1 cellular context compared by ENCODE assay signal in the genomic region with DNA sequence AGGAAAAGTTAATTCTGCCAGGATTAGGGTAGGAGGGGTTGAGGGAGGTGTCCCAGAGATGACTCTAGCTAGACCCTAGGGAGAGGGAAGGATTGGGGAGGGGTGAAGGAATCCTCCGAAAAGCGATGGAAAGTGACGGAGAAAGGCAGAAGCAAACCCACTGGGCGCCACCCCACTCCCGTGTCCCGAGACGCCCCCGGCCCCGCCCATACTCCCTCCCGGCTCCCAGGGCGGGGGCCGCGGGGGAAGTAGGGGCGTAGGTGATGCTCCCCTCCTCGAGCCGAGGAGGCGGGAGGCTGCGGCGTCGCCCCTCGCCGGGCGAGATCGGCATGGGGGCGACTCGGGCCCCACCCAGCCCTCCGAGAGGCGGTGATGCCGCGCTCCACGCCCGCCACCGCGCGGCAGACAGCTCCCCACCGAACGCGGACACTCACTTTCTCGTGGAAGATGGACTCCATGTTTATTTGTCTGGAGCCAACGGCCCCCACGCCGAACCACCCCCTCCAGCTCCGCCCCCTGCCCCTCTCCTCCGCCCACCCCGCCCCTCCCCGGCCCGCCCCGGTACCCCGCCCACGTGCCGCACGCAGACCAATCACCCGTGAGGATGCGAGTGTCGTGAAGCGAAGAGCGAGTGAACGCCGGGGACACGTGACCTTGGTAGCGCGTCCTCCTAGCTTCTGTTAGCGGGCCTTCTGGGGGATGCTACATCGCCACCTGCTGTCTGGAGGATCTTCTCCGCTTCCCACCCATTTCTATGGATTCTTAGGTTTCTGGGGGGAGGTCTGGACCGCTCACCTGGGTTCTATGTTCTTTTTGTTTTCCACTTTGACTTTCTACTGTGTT.
TF ChIP-seq lines count a peak whose summit lies in the region.

A gene (minus strand): TSS at position 488 of the 843 bp plus-strand sequence. CDS start 30 bp downstream, at position 458.

TF ChIP-seq in H1, 55 proteins besides CTCF, POLR2A, EP300 and RAD21:
- TF ChIP-seq PHF8 (conservative IDR thresholded peaks at IDR 0.05; ENCODE audit: low read depth, low read length) (peak; percentile 94), KDM4A (IDR thresholded peaks at IDR 0.05; ENCODE audit: low read depth, low read length, severe bottlenecking) (peak; percentile 90), NANOG (IDR thresholded peaks at IDR 0.05; ENCODE audit: insufficient read depth, low read depth, low read length, poor library complexity, severe bottlenecking) (no peak), SIN3A (conservative IDR thresholded peaks at IDR 0.05 in 1 of 2, IDR thresholded peaks at IDR 0.05 in 1 of 2; ENCODE audit: low read depth in 1 of 2, low read length in 2 of 2) (no peak; a peak in 1 of 4 replicates), SIRT6 (IDR thresholded peaks at IDR 0.05; ENCODE audit: low read length) (no peak), SP1 (IDR thresholded peaks at IDR 0.05; ENCODE audit: low read depth, low read length) (peak; percentile 70; the same call in 1 of the 2 replicates), ASH2L (IDR thresholded peaks at IDR 0.05; ENCODE audit: low read length) (peak; percentile 95), ZNF274 (IDR thresholded peaks at IDR 0.05; ENCODE audit: borderline replicate concordance, extremely low read depth, low read length) (no peak), HDAC6 (IDR thresholded peaks at IDR 0.05; ENCODE audit: low read depth, low read length) (no peak), SP2 (IDR thresholded peaks at IDR 0.05; ENCODE audit: low read length) (peak; percentile 58; the same call in 1 of the 2 replicates), BACH1 (IDR thresholded peaks at IDR 0.05; ENCODE audit: low read length) (0 out of 2 replicates have a peak, but pooled peaks have one; percentile 29), HDAC2 (IDR thresholded peaks at IDR 0.05; ENCODE audit: borderline replicate concordance in 1 of 2, low read depth in 2 of 2, low read length in 2 of 2) (no peak), FOSL1 (IDR thresholded peaks at IDR 0.05; ENCODE audit: insufficient read depth, low read depth, low read length) (no peak), BCL11A (IDR thresholded peaks at IDR 0.05; ENCODE audit: low read depth in 2 of 2, low read length in 2 of 2) (no peak), EGR1 (IDR thresholded peaks at IDR 0.05; ENCODE audit: borderline replicate concordance, low read depth, low read length) (peak; percentile 33; the same call in 1 of the 2 replicates), TAF1 (IDR thresholded peaks at IDR 0.05; ENCODE audit: low read depth, low read length) (peak; percentile 47), MAFK (IDR thresholded peaks at IDR 0.05; ENCODE audit: low read depth, low read length) (no peak), POLR2AphosphoS5 (IDR thresholded peaks at IDR 0.05; ENCODE audit: low read depth, low read length) (peak; percentile 57; the same call in 1 of the 2 replicates), TCF12 (IDR thresholded peaks at IDR 0.05; ENCODE audit: low read depth, low read length) (no peak), RBBP5 (IDR thresholded peaks at IDR 0.05; ENCODE audit: borderline replicate concordance, low read depth, low read length) (peak; percentile 78; the same call in 1 of the 2 replicates), TBP (IDR thresholded peaks at IDR 0.05; ENCODE audit: low read depth, low read length) (no peak), SP4 (IDR thresholded peaks at IDR 0.05; ENCODE audit: low read length) (no peak), SAP30 (IDR thresholded peaks at IDR 0.05; ENCODE audit: insufficient read depth, insufficient replicate concordance, low read length) (peak; percentile 12), CHD2 (IDR thresholded peaks at IDR 0.05; ENCODE audit: low read length) (no peak)
- TF ChIP-seq, protein P1, sequence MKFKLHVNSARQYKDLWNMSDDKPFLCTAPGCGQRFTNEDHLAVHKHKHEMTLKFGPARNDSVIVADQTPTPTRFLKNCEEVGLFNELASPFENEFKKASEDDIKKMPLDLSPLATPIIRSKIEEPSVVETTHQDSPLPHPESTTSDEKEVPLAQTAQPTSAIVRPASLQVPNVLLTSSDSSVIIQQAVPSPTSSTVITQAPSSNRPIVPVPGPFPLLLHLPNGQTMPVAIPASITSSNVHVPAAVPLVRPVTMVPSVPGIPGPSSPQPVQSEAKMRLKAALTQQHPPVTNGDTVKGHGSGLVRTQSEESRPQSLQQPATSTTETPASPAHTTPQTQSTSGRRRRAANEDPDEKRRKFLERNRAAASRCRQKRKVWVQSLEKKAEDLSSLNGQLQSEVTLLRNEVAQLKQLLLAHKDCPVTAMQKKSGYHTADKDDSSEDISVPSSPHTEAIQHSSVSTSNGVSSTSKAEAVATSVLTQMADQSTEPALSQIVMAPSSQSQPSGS (IDR thresholded peaks at IDR 0.05; ENCODE audit: low read length), result no peak
- TF ChIP-seq, protein P2, sequence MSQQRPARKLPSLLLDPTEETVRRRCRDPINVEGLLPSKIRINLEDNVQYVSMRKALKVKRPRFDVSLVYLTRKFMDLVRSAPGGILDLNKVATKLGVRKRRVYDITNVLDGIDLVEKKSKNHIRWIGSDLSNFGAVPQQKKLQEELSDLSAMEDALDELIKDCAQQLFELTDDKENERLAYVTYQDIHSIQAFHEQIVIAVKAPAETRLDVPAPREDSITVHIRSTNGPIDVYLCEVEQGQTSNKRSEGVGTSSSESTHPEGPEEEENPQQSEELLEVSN (IDR thresholded peaks at IDR 0.05), result peak; percentile 60
- TF ChIP-seq, protein P3, sequence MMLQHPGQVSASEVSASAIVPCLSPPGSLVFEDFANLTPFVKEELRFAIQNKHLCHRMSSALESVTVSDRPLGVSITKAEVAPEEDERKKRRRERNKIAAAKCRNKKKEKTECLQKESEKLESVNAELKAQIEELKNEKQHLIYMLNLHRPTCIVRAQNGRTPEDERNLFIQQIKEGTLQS (IDR thresholded peaks at IDR 0.05; ENCODE audit: insufficient read depth, low read depth, low read length), result peak; percentile 97
- TF ChIP-seq, protein P4, sequence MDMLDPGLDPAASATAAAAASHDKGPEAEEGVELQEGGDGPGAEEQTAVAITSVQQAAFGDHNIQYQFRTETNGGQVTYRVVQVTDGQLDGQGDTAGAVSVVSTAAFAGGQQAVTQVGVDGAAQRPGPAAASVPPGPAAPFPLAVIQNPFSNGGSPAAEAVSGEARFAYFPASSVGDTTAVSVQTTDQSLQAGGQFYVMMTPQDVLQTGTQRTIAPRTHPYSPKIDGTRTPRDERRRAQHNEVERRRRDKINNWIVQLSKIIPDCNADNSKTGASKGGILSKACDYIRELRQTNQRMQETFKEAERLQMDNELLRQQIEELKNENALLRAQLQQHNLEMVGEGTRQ (IDR thresholded peaks at IDR 0.05; ENCODE audit: low read length), result peak; percentile 98
- TF ChIP-seq, protein P5, sequence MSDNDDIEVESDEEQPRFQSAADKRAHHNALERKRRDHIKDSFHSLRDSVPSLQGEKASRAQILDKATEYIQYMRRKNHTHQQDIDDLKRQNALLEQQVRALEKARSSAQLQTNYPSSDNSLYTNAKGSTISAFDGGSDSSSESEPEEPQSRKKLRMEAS (IDR thresholded peaks at IDR 0.05), result peak; percentile 87
TF ChIP-seq in H1: peak in this region for 15.
